8 cellular contexts compared by ENCODE assay signal in genomic region chr7:127253289-127254162, GRCh38. TPM values are rescaled to one million over a fixed set of nuclear protein-coding genes. Genes with fewer than 3 reads are reported as not detected.
A peak's percentile ranks its signal among the peaks of the same experiment; 100 is the strongest.
DNase-seq lines count a peak whose midpoint lies in the region; ATAC-seq and TF ChIP-seq lines count a peak whose summit lies in the region.

No MANE protein-coding gene starts in this region.

- peak overlapping the region; percentile 21 for H2BK5ac ChIP-seq in neuronal stem cell (ENCODE audit: low read length)

- H3K27ac ChIP-seq in HUES6 (ENCODE audit: low read depth, low read length) (no peak overlapping the region), Panc1 (ENCODE audit: low read length) (no peak overlapping the region), gastroesophageal sphincter (peak overlapping the region in 3 of 4 donors; percentile 3 to 66 (median 63)), neuronal stem cell (replicated peaks; ENCODE audit: low read length) (no peak overlapping the region), thymus (ENCODE audit: low read depth) (no peak overlapping the region)

- H2BK15ac ChIP-seq in neuronal stem cell (ENCODE audit: low read length), result no peak overlapping the region

- DNase-seq in DMS53 treated with DMSO at 0.1 percent for 48 hours (lab: John Stamatoyannopoulos, UW; ENCODE audit: unreplicated experiment) (peak; percentile 41), Panc1 (ENCODE audit: low read depth, low spot score) (peak; percentile 15), neuronal stem cell (ENCODE audit: low spot score) (peak; percentile 70)
- DNase-seq in activated naive CD4-positive, alpha-beta T cell treated with Interleukin-2 at 50 U/mL for 16 hours, result peak; percentile 66

- H3K9me3 ChIP-seq in HUES6 (ENCODE audit: control insufficient read depth, insufficient read depth, low read depth, low read length) (no peaks in the 10 kb centered on the region), Panc1 (ENCODE audit: control insufficient read depth, insufficient read depth, low read depth, low read length) (no peaks in the 10 kb centered on the region), gastroesophageal sphincter (no peaks in the 10 kb centered on the region), neuronal stem cell (replicated peaks in 1 of 2; ENCODE audit: control insufficient read depth in 2 of 2, insufficient read depth in 1 of 2, low read depth in 1 of 2, low read length in 2 of 2) (no peaks in the 10 kb centered on the region), thymus (ENCODE audit: control insufficient read depth) (no peaks in the 10 kb centered on the region)

- peak overlapping the region; percentile 26 for H2BK12ac ChIP-seq in neuronal stem cell (ENCODE audit: low read length)

- H3K4me1 ChIP-seq in HUES6 (ENCODE audit: control insufficient read depth, insufficient read depth, low read length) (peaks cover 5% of the 10 kb centered on the region; the same call in 1 of the 2 replicates), Panc1 (ENCODE audit: control insufficient read depth, insufficient read depth, low read length) (peaks cover 12% of the 10 kb centered on the region), gastroesophageal sphincter (peaks cover 0 to 42% (median 14%) of the 10 kb centered on the region in 3 donors), neuronal stem cell (ENCODE audit: control insufficient read depth in 2 of 2, insufficient read depth in 1 of 2, low read depth in 1 of 2, low read length in 2 of 2) (peaks cover 5 to 10% of the 10 kb centered on the region in 2 donors), thymus (ENCODE audit: control insufficient read depth, insufficient read depth, low read length) (peaks cover 4% of the 10 kb centered on the region)

- POLR2A ChIA-PET in Panc1 (lab: Charles Lee), result no interaction called here

- H3K79me1 ChIP-seq in neuronal stem cell (ENCODE audit: low read depth, low read length), result no peaks in the 10 kb centered on the region

- H3K18ac ChIP-seq in neuronal stem cell (ENCODE audit: low read length), result peak overlapping the region; percentile 88

- H2AFZ ChIP-seq in neuronal stem cell (ENCODE audit: low read length), result peak overlapping the region; percentile 100

- WGBS in gastroesophageal sphincter (ENCODE audit: low coverage in 1 of 2), 2 donors, result 0% methylated on average over 2 to 3 of the region's 84 CpGs
- no CpG with 5 or more reads among the region's 84 CpGs for WGBS in neuronal stem cell (ENCODE audit: extremely low coverage in 2 of 2, insufficient read length in 2 of 2, insufficient replicate concordance in 1 of 2), 2 donors
- 1% methylated on average over 84 of the region's 84 CpGs for WGBS in thymus

- H3K36me3 ChIP-seq in HUES6 (ENCODE audit: control insufficient read depth, insufficient read depth, low read length) (no peaks in the 10 kb centered on the region), Panc1 (ENCODE audit: control insufficient read depth, insufficient read depth, low read length) (no peaks in the 10 kb centered on the region; the same call in 1 of the 2 replicates), gastroesophageal sphincter (no peaks in the 10 kb centered on the region), neuronal stem cell (replicated peaks in 1 of 2; ENCODE audit: control insufficient read depth in 2 of 2, insufficient read depth in 2 of 2, low read length in 2 of 2) (no peaks in the 10 kb centered on the region), thymus (ENCODE audit: control insufficient read depth, insufficient read depth) (no peaks in the 10 kb centered on the region)

- no peak overlapping the region for H3K4ac ChIP-seq in neuronal stem cell (ENCODE audit: low read length)

- in situ Hi-C loops in Panc1 (cut with HindIII; ENCODE audit: low pct_unique_long_range_greater_than_20kb, low sequenced_read_pairs), result no loop called here

- H3K27me3 ChIP-seq in HUES6 (ENCODE audit: control insufficient read depth, insufficient read depth, low read length), result peaks cover 94% of the 10 kb centered on the region
- H3K27me3 ChIP-seq in Panc1 (ENCODE audit: control insufficient read depth, insufficient read depth, low read length), result peaks cover 38% of the 10 kb centered on the region
- peaks cover 85% of the 10 kb centered on the region for H3K27me3 ChIP-seq in gastroesophageal sphincter
- peaks cover 7 to 47% (median 29%) of the 10 kb centered on the region in 3 experiments for H3K27me3 ChIP-seq in neuronal stem cell (ENCODE audit: control insufficient read depth in 3 of 3, insufficient read depth in 3 of 3, low read depth in 1 of 3, low read length in 3 of 3)
- peaks cover 57% of the 10 kb centered on the region for H3K27me3 ChIP-seq in thymus (ENCODE audit: control insufficient read depth, insufficient read depth)

- TF ChIP-seq CTCF in Panc1 (IDR thresholded peaks at IDR 0.05) (peak; percentile 98), gastroesophageal sphincter (IDR thresholded peaks at IDR 0.05) (peak; percentile 65 to 96 (median 79))

- BruUV-seq in Panc1 (replicated peaks; lab: Mats Ljungman, UMichigan), result no TSS peak

- H3K4me2 ChIP-seq in neuronal stem cell (ENCODE audit: insufficient read depth, low read length, poor library complexity, severe bottlenecking), result peak overlapping the region; percentile 98

- TF ChIP-seq POLR2A in gastroesophageal sphincter (IDR thresholded peaks at IDR 0.05), result no peak

- no peak overlapping the region for H3K14ac ChIP-seq in neuronal stem cell (ENCODE audit: low read length)

- H2BK120ac ChIP-seq in neuronal stem cell (ENCODE audit: low read depth, low read length), result no peak overlapping the region

- no peak overlapping the region for H4K91ac ChIP-seq in neuronal stem cell (ENCODE audit: low read depth, low read length, poor library complexity)

- CTCF ChIA-PET in Panc1 (lab: Charles Lee), result interaction anchor here (0.5 to 0.7 kb wide), 2 partner anchors 65 to 1192 kb away, joined by 3 to 5 read pairs; no protein-coding TSS in a partner anchor

- no peak for TF ChIP-seq EP300 in gastroesophageal sphincter (IDR thresholded peaks at IDR 0.05)

- H4K8ac ChIP-seq in neuronal stem cell (ENCODE audit: low read depth, low read length), result no peak overlapping the region

- intact Hi-C loops in Panc1 (cut with micrococcal nuclease; ENCODE audit: unreplicated experiment), result loop anchor here (2.0 to 10.0 kb wide), 2 partner anchors 261 to 451 kb away; no protein-coding TSS in a partner anchor

- ATAC-seq in GM21515 (IDR thresholded peaks at IDR 0.05; ENCODE audit: unreplicated experiment), result peak; percentile 86
- peak; percentile 90 for ATAC-seq in Panc1
- peak; percentile 74 for ATAC-seq in gastroesophageal sphincter

- peak overlapping the region; percentile 75 for H3K9ac ChIP-seq in HUES6 (ENCODE audit: low read length)
- peak overlapping the region; percentile 78 for H3K9ac ChIP-seq in neuronal stem cell (ENCODE audit: low read depth, low read length, poor library complexity)

- peak overlapping the region; percentile 31 for H3K23ac ChIP-seq in neuronal stem cell (ENCODE audit: low read depth, low read length, poor library complexity)

- H3K4me3 ChIP-seq in HUES6 (ENCODE audit: low read depth, low read length) (peak overlapping the region; percentile 68), Panc1 (ENCODE audit: low read depth in 2 of 2, low read length in 2 of 2) (peak overlapping the region; percentile 58 to 83), gastroesophageal sphincter (peak overlapping the region; percentile 49 to 73), neuronal stem cell (ENCODE audit: low read length in 2 of 2) (peak overlapping the region; percentile 68 to 86), thymus (ENCODE audit: low read length) (peak overlapping the region; percentile 55)

- H2AK5ac ChIP-seq in neuronal stem cell (ENCODE audit: low read depth, low read length), result no peak overlapping the region

RNA-seq across cellular contexts. Expression of gene GRM8, which starts 0.8 kb away (rescaled TPM):
- total RNA-seq in Panc1 (2021; ENCODE audit: unreplicated experiment), result not detected
- not detected for polyA plus RNA-seq in Panc1 (2012; ENCODE audit: insufficient read length)
- total RNA-seq in gastroesophageal sphincter, result 1 to 10 TPM in 1 of 4 donors, under 1 TPM in 2, not detected in 1; 0.07 to 3.4 (median 0.93) TPM
- 1.8 TPM for polyA plus RNA-seq in neuronal stem cell (2013, experiment 1 of 2)
- 1.7 TPM for polyA plus RNA-seq in neuronal stem cell (2013, experiment 2 of 2)
- 0.27 TPM for polyA plus RNA-seq in thymus

Comparison
In these comparisons a context has a peak if more than half of its experiments do, and no peak if none do; other contexts are left out.
1. DNase-seq: peak in every context shown above with its lines; median percentile 70 in neuronal stem cell; 66 in activated naive CD4-positive, alpha-beta T cell treated with Interleukin-2 at 50 U/mL for 16 hours; 41 in DMS53 treated with DMSO at 0.1 percent for 48 hours; 15 in Panc1.
2. H3K27ac ChIP-seq: peak in gastroesophageal sphincter (3 of 4); none in HUES6 (single experiment), Panc1 (single experiment), neuronal stem cell (single experiment) and thymus (single experiment).
3. Peak in every context shown above with its lines, with median percentiles within 50 percentile points of each other: ATAC-seq and H3K4me3 ChIP-seq.